ENCODE assay signal across 29 cellular contexts in the genomic region with DNA sequence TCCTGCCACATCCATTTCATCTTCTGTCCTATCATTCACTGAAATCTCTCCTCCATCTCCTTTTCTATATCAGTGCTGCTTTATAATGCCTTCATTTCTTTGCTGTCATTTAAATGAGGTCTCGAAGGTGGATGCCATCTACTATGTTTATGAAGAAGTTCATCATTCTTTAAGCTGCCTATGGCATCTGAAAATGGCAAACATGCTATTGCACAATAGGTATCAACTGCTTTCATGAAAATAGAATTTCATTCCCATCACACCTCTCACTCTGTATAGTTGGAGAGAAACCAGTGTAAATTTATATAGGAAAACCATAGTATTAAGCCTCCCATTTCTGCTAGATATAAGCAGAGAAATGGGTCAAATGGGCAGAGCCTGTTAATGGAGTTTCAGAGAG.
"Had no signal": no experiment of that assay in that cellular context is flagged by ENCODE, and none has a peak within 500 bp of the region (broad histone marks: within the 10 kb centered on the region; RNA-seq: fewer than 3 reads in every experiment).

No MANE protein-coding gene starts in this region.

- H3K27ac ChIP-seq: stomach, suprapubic skin, testis, thoracic aorta, thyroid gland, tibial artery, tibial nerve, transverse colon, upper lobe of left lung, upper lobe of right lung, uterus, vagina had no signal

- H3K27ac Mint-ChIP-seq: stimulated activated effector memory CD8-positive, alpha-beta T cell treated with anti-CD3 and anti-CD28 coated beads, Interleukin-12 subunit alpha, Interleukin-12 subunit beta, amount 100 ng/mL, for 72 hours; stimulated activated memory B cell treated with anti-CD40 and anti-IgM and Interleukin-4, amounts not matched to agents 10 μg/mL and 1 μg/mL and 100 μg/mL, for 72 hours; stimulated activated naive B cell treated with anti-CD40 and anti-IgM and Interleukin-4, amounts not matched to agents 10 μg/mL and 1 μg/mL and 100 μg/mL, for 72 hours; stimulated activated naive CD8-positive, alpha-beta T cell treated with anti-CD3 and anti-CD28 coated beads, Interleukin-15, amount 100 ng/mL, for 72 hours; stimulated activated naive CD8-positive, alpha-beta T cell treated with anti-CD3 and anti-CD28 coated beads, Interleukin-15, Interleukin-2, amounts not matched to agents 100 ng/mL and 50 ng/mL, for 24 hours; type B pancreatic cell had no signal

- FAIRE-seq: urothelium cell line had no signal

- DNase-seq: stimulated activated CD4-positive, alpha-beta T cell treated with anti-CD3 and anti-CD28 coated beads, Interleukin-2, amount 100 ng/mL, for 48 hours; stimulated activated CD4-positive, alpha-beta T cell treated with anti-CD3 and anti-CD28 coated beads, Interleukin-4, amount 100 ng/mL, for 1 hour; stimulated activated CD4-positive, alpha-beta T cell treated with anti-CD3 and anti-CD28 coated beads, Interleukin-4, amount 100 ng/mL, for 24 hours; stimulated activated CD4-positive, alpha-beta T cell treated with anti-CD3 and anti-CD28 coated beads, Interleukin-4, amount 100 ng/mL, for 4 hours; stimulated activated CD8-positive, alpha-beta memory T cell treated with anti-CD3 and anti-CD28 coated beads, Interleukin-4, amount 100 ng/mL, for 48 hours; stimulated activated naive B cell treated with anti-CD40 and anti-IgM and Interleukin-4, amounts not matched to agents 10 μg/mL and 1 μg/mL and 100 μg/mL, for 72 hours; stimulated activated naive CD4-positive, alpha-beta T cell; stimulated activated naive CD4-positive, alpha-beta T cell treated with Interleukin-2 at 50 U/mL for 16 hours; stimulated activated naive CD8-positive, alpha-beta T cell treated with anti-CD3 and anti-CD28 coated beads, Interleukin-15, amount 100 ng/mL, for 72 hours; stimulated activated naive CD8-positive, alpha-beta T cell treated with anti-CD3 and anti-CD28 coated beads, Interleukin-15, Interleukin-2, amounts not matched to agents 100 U/mL and 50 U/mL, for 24 hours; stomach; substantia nigra; testis; thyroid gland; tibial artery; transverse colon; trophoblast cell; upper lobe of left lung; upper lobe of right lung; uterus had no signal

- ATAC-seq: stimulated activated effector memory CD8-positive, alpha-beta T cell treated with anti-CD3 and anti-CD28 coated beads, Interleukin-12 subunit alpha, Interleukin-12 subunit beta, amount 100 ng/mL, for 72 hours; stimulated activated memory B cell treated with anti-CD40 and anti-IgM and Interleukin-4, amounts not matched to agents 10 μg/mL and 1 μg/mL and 100 μg/mL, for 72 hours; stimulated activated naive B cell treated with anti-CD40 and anti-IgM and Interleukin-4, amounts not matched to agents 10 μg/mL and 1 μg/mL and 100 μg/mL, for 72 hours; stimulated activated naive CD8-positive, alpha-beta T cell treated with anti-CD3 and anti-CD28 coated beads, Interleukin-15, amount 100 ng/mL, for 72 hours; stimulated activated naive CD8-positive, alpha-beta T cell treated with anti-CD3 and anti-CD28 coated beads, Interleukin-15, Interleukin-2, amounts not matched to agents 100 U/mL and 50 U/mL, for 24 hours; upper lobe of right lung had no signal

- H3K4me3 Mint-ChIP-seq: stimulated activated effector memory CD8-positive, alpha-beta T cell treated with anti-CD3 and anti-CD28 coated beads, Interleukin-12 subunit alpha, Interleukin-12 subunit beta, amount 100 ng/mL, for 72 hours; stimulated activated memory B cell treated with anti-CD40 and anti-IgM and Interleukin-4, amounts not matched to agents 10 μg/mL and 1 μg/mL and 100 μg/mL, for 72 hours; stimulated activated naive B cell treated with anti-CD40 and anti-IgM and Interleukin-4, amounts not matched to agents 10 μg/mL and 1 μg/mL and 100 μg/mL, for 72 hours; stimulated activated naive CD8-positive, alpha-beta T cell treated with anti-CD3 and anti-CD28 coated beads, Interleukin-15, amount 100 ng/mL, for 72 hours; stimulated activated naive CD8-positive, alpha-beta T cell treated with anti-CD3 and anti-CD28 coated beads, Interleukin-15, Interleukin-2, amounts not matched to agents 100 ng/mL and 50 ng/mL, for 24 hours; type B pancreatic cell had no signal

- H3K9me3 ChIP-seq: suprapubic skin, testis, thoracic aorta, thyroid gland, upper lobe of right lung, uterus, vagina had no signal

- H3K4me1 Mint-ChIP-seq: stimulated activated effector memory CD8-positive, alpha-beta T cell treated with anti-CD3 and anti-CD28 coated beads, Interleukin-12 subunit alpha, Interleukin-12 subunit beta, amount 100 ng/mL, for 72 hours; stimulated activated memory B cell treated with anti-CD40 and anti-IgM and Interleukin-4, amounts not matched to agents 10 μg/mL and 1 μg/mL and 100 μg/mL, for 72 hours; stimulated activated naive B cell treated with anti-CD40 and anti-IgM and Interleukin-4, amounts not matched to agents 10 μg/mL and 1 μg/mL and 100 μg/mL, for 72 hours; stimulated activated naive CD8-positive, alpha-beta T cell treated with anti-CD3 and anti-CD28 coated beads, Interleukin-15, amount 100 ng/mL, for 72 hours had no signal

- H3K36me3 Mint-ChIP-seq: stimulated activated effector memory CD8-positive, alpha-beta T cell treated with anti-CD3 and anti-CD28 coated beads, Interleukin-12 subunit alpha, Interleukin-12 subunit beta, amount 100 ng/mL, for 72 hours; stimulated activated memory B cell treated with anti-CD40 and anti-IgM and Interleukin-4, amounts not matched to agents 10 μg/mL and 1 μg/mL and 100 μg/mL, for 72 hours; type B pancreatic cell had no signal

- H3K27me3 Mint-ChIP-seq: stimulated activated memory B cell treated with anti-CD40 and anti-IgM and Interleukin-4, amounts not matched to agents 10 μg/mL and 1 μg/mL and 100 μg/mL, for 72 hours had no signal

- H3K27me3 ChIP-seq: stomach, suprapubic skin, testis, thyroid gland, tibial artery, tibial nerve, transverse colon, upper lobe of left lung, upper lobe of right lung, uterus had no signal

- H3K4me3 ChIP-seq: stomach, suprapubic skin, testis, thoracic aorta, thyroid gland, tibial artery, tibial nerve, transverse colon, upper lobe of left lung, upper lobe of right lung, uterus, vagina had no signal

- H3K4me1 ChIP-seq: stomach, suprapubic skin, testis, thyroid gland, tibial artery, tibial nerve, transverse colon, upper lobe of left lung, upper lobe of right lung, uterus, vagina had no signal

- H3K36me3 ChIP-seq: stomach, suprapubic skin, thoracic aorta, thyroid gland, tibial artery, tibial nerve, transverse colon, upper lobe of left lung, upper lobe of right lung, uterus, vagina had no signal
